Comparison of ENCODE assay signal across 17 cellular contexts in genomic region chr14:104373855-104374717, GRCh38.
DNase-seq lines count a peak whose midpoint lies in the region; ATAC-seq, FAIRE-seq and TF ChIP-seq lines count a peak whose summit lies in the region.
"Had no signal": no experiment of that assay in that cellular context is flagged by ENCODE, and none has a peak within 500 bp of the region (broad histone marks: within the 10 kb centered on the region; RNA-seq: fewer than 3 reads in every experiment).

No MANE protein-coding gene starts in this region.

- H3K18ac ChIP-seq in H9 (ENCODE audit: insufficient read length, low read depth, low read length) = no peak overlapping the region

- no peaks in the 10 kb centered on the region for H3K27me3 ChIP-seq in H9 (ENCODE audit: insufficient read depth, low read length)
- no peaks in the 10 kb centered on the region for H3K27me3 ChIP-seq in neural progenitor cell

- H2BK120ac ChIP-seq in H9 (ENCODE audit: low read depth, low read length, poor library complexity, severe bottlenecking) = no peak overlapping the region

- no peaks in the 10 kb centered on the region for H3K36me3 ChIP-seq in neural progenitor cell

- no peaks in the 10 kb centered on the region for H3K23me2 ChIP-seq in H9 (ENCODE audit: insufficient read length, low read depth, low read length, poor library complexity, severe bottlenecking)

- H3K4me2 ChIP-seq in H9 (ENCODE audit: insufficient read depth, insufficient read length, low read length) (no peak overlapping the region), neural progenitor cell (no peak overlapping the region)
- H3K4me2 ChIP-seq: GM23338 had no signal

- H4K20me1 ChIP-seq in H9 (ENCODE audit: control insufficient read depth, insufficient read depth, insufficient read length) = no peaks in the 10 kb centered on the region
- H4K20me1 ChIP-seq in neural progenitor cell (ENCODE audit: low read depth) = no peaks in the 10 kb centered on the region

- H3K14ac ChIP-seq in H9 (ENCODE audit: insufficient read depth, low read length) = peak overlapping the region; percentile 50; the same call in 1 of the 2 replicates

- H3K36me3 Mint-ChIP-seq in activated CD8-positive, alpha-beta T cell treated with anti-CD3 and anti-CD28 coated beads, Interleukin-2, amount 10 ng/mL, durations not matched to agents 7 days and 5 days (ENCODE audit: low read depth) = no peaks in the 10 kb centered on the region
- H3K36me3 Mint-ChIP-seq in activated CD8-positive, alpha-beta T cell treated with anti-CD3 and anti-CD28 coated beads for 36 hours (ENCODE audit: low read depth) = no peaks in the 10 kb centered on the region
- H3K36me3 Mint-ChIP-seq in H9 (ENCODE audit: insufficient read depth in 1 of 3, low read depth in 3 of 3) (no peaks in the 10 kb centered on the region), neural progenitor cell (no peaks in the 10 kb centered on the region)

- H3K79me2 ChIP-seq in H9 (ENCODE audit: insufficient read depth, low read length) = no peaks in the 10 kb centered on the region
- no peaks in the 10 kb centered on the region for H3K79me2 ChIP-seq in neural progenitor cell (ENCODE audit: low read depth)

- no peak overlapping the region for H4K8ac ChIP-seq in H9 (replicated peaks; ENCODE audit: insufficient read length, low read depth, low read length)

- no CpG with 5 or more reads among the region's 33 CpGs for WGBS in H9 (ENCODE audit: extremely low coverage, insufficient read length, low lambda C conversion rate)

- H3K4me1 ChIP-seq in H9 (ENCODE audit: insufficient read depth, low read length) = no peaks in the 10 kb centered on the region
- no peaks in the 10 kb centered on the region for H3K4me1 ChIP-seq in neural progenitor cell

- CTCF ChIA-PET in activated CD8-positive, alpha-beta T cell treated with anti-CD3 and anti-CD28 coated beads, Interleukin-2, amount 10 ng/mL, durations not matched to agents 7 days and 5 days (lab: Charles Lee) = no interaction called here
- CTCF ChIA-PET in activated CD8-positive, alpha-beta T cell treated with anti-CD3 and anti-CD28 coated beads for 36 hours (lab: Charles Lee) = no interaction called here

- intact Hi-C loops in activated CD8-positive, alpha-beta T cell treated with anti-CD3 and anti-CD28 coated beads for 36 hours (cut with micrococcal nuclease) = no loop called here
- intact Hi-C loops in left cardiac atrium (cut with DNase I) = loop anchor here in 1 of 2 donors (10.0 kb wide), 1 partner anchor 229 kb away; no protein-coding TSS in a partner anchor

- no peak overlapping the region for H3K4me3 ChIP-seq in neural progenitor cell
- H3K4me3 ChIP-seq: GM23338 had no signal

- H3K4me3 Mint-ChIP-seq in activated CD8-positive, alpha-beta T cell treated with anti-CD3 and anti-CD28 coated beads, Interleukin-2, amount 10 ng/mL, durations not matched to agents 7 days and 5 days = no peak overlapping the region
- H3K4me3 Mint-ChIP-seq in activated CD8-positive, alpha-beta T cell treated with anti-CD3 and anti-CD28 coated beads for 36 hours = no peak overlapping the region
- H3K4me3 Mint-ChIP-seq in H9 = no peak overlapping the region
- H3K4me3 Mint-ChIP-seq in neural progenitor cell = peak overlapping the region; percentile 33
- H3K4me3 Mint-ChIP-seq: CD4-positive, alpha-beta T cell; GM23338; HFFc6 had no signal

- H3K4ac ChIP-seq in H9 (ENCODE audit: low read depth, low read length) = no peak overlapping the region

- no peak overlapping the region for H2BK15ac ChIP-seq in H9 (ENCODE audit: low read depth, low read length)

- TF ChIP-seq CTCF in activated CD8-positive, alpha-beta T cell treated with anti-CD3 and anti-CD28 coated beads for 36 hours (IDR thresholded peaks at IDR 0.05) = no peak
- TF ChIP-seq CTCF in H9 (conservative IDR thresholded peaks at IDR 0.05) = no peak
- TF ChIP-seq CTCF in neural progenitor cell (IDR thresholded peaks at IDR 0.05) = no peak

- H2BK12ac ChIP-seq in H9 (ENCODE audit: insufficient read length, low read depth, low read length) = no peak overlapping the region

- no peak overlapping the region for H2BK5ac ChIP-seq in H9 (ENCODE audit: insufficient read length, low read length)

- H3K9me3 ChIP-seq in H9 (ENCODE audit: control insufficient read depth, low read depth, low read length) = no peaks in the 10 kb centered on the region
- H3K9me3 ChIP-seq in neural progenitor cell (ENCODE audit: low read depth) = no peaks in the 10 kb centered on the region

- H3K9ac ChIP-seq in H9 (ENCODE audit: extremely low read depth, insufficient read length, low read length) (no peak overlapping the region), neural progenitor cell (no peak overlapping the region)

- no peak overlapping the region for H3K27ac Mint-ChIP-seq in activated CD8-positive, alpha-beta T cell treated with anti-CD3 and anti-CD28 coated beads, Interleukin-2, amount 10 ng/mL, durations not matched to agents 7 days and 5 days
- H3K27ac Mint-ChIP-seq in activated CD8-positive, alpha-beta T cell treated with anti-CD3 and anti-CD28 coated beads for 36 hours = no peak overlapping the region
- peak overlapping the region in 1 of 3 experiments; percentile 61; a peak in 2 of 7 replicates for H3K27ac Mint-ChIP-seq in H9
- H3K27ac Mint-ChIP-seq in neural progenitor cell = peak overlapping the region; percentile 42
- H3K27ac Mint-ChIP-seq: CD4-positive, alpha-beta T cell; GM23338; HFFc6 had no signal

- no peaks in the 10 kb centered on the region for H3K9me3 Mint-ChIP-seq in activated CD8-positive, alpha-beta T cell treated with anti-CD3 and anti-CD28 coated beads, Interleukin-2, amount 10 ng/mL, durations not matched to agents 7 days and 5 days (ENCODE audit: insufficient read depth)
- H3K9me3 Mint-ChIP-seq in activated CD8-positive, alpha-beta T cell treated with anti-CD3 and anti-CD28 coated beads for 36 hours = peaks cover 2% of the 10 kb centered on the region
- no peaks in the 10 kb centered on the region for H3K9me3 Mint-ChIP-seq in H9
- H3K9me3 Mint-ChIP-seq in neural progenitor cell = peaks cover 3% of the 10 kb centered on the region
- H3K9me3 Mint-ChIP-seq: CD4-positive, alpha-beta T cell; GM23338 had no signal

- H4K5ac ChIP-seq in H9 (ENCODE audit: insufficient read length, low read depth, low read length) = no peak overlapping the region

- H3T11ph ChIP-seq in H9 (ENCODE audit: low read length) = no peak overlapping the region

- no peaks in the 10 kb centered on the region for H3K4me1 Mint-ChIP-seq in activated CD8-positive, alpha-beta T cell treated with anti-CD3 and anti-CD28 coated beads, Interleukin-2, amount 10 ng/mL, durations not matched to agents 7 days and 5 days (ENCODE audit: low read depth)
- peaks cover 2% of the 10 kb centered on the region for H3K4me1 Mint-ChIP-seq in activated CD8-positive, alpha-beta T cell treated with anti-CD3 and anti-CD28 coated beads for 36 hours (ENCODE audit: low read depth)
- H3K4me1 Mint-ChIP-seq in H9 = peaks cover 6 to 14% of the 10 kb centered on the region in 2 experiments; a peak in 3 of 4 replicates
- peaks cover 21% of the 10 kb centered on the region for H3K4me1 Mint-ChIP-seq in neural progenitor cell

- H2AK5ac ChIP-seq in H9 (ENCODE audit: insufficient read length, low read length) = no peak overlapping the region

- no peak for DNase-seq in activated CD8-positive, alpha-beta T cell treated with anti-CD3 and anti-CD28 coated beads, Interleukin-2, amount 10 ng/mL, durations not matched to agents 7 days and 5 days
- DNase-seq in activated CD8-positive, alpha-beta T cell treated with anti-CD3 and anti-CD28 coated beads for 36 hours = no peak
- DNase-seq in H9 (no peak), left cardiac atrium (peak; percentile 16), neural progenitor cell (ENCODE audit: low spot score) (no peak), dedifferentiated amniotic fluid mesenchymal stem cell (ENCODE audit: extremely low spot score) (no peak), GM12891 (ENCODE audit: insufficient read length, low spot score) (no peak)
- DNase-seq: 8988T; C1 segment of cervical spinal cord; Calu3; CD4-positive, alpha-beta T cell; DMS 273 treated with DMSO at 0.1 percent for 48 hours; H7; HFFc6 had no signal

- H3K27ac ChIP-seq in H9 (ENCODE audit: insufficient read length, low read depth, low read length) (no peak overlapping the region), neural progenitor cell (no peak overlapping the region)

- H3F3A ChIP-seq in neural progenitor cell (ENCODE audit: low read depth) = peaks cover 5% of the 10 kb centered on the region

- ATAC-seq in activated CD8-positive, alpha-beta T cell treated with anti-CD3 and anti-CD28 coated beads, Interleukin-2, amount 10 ng/mL, durations not matched to agents 7 days and 5 days = peak; percentile 28
- ATAC-seq in activated CD8-positive, alpha-beta T cell treated with anti-CD3 and anti-CD28 coated beads for 36 hours = no peak
- ATAC-seq in left cardiac atrium (no peak), HG02885 (IDR thresholded peaks at IDR 0.05; ENCODE audit: poor library complexity, unreplicated experiment) (no peak)
- ATAC-seq: GM23338 had no signal

- H2AFZ ChIP-seq in H9 (ENCODE audit: low read length) (no peak overlapping the region), neural progenitor cell (replicated peaks) (no peak overlapping the region)
- H2AFZ ChIP-seq: GM23338 had no signal

- H3K27me3 Mint-ChIP-seq in activated CD8-positive, alpha-beta T cell treated with anti-CD3 and anti-CD28 coated beads, Interleukin-2, amount 10 ng/mL, durations not matched to agents 7 days and 5 days (ENCODE audit: low read depth) = peaks cover 4% of the 10 kb centered on the region
- H3K27me3 Mint-ChIP-seq in activated CD8-positive, alpha-beta T cell treated with anti-CD3 and anti-CD28 coated beads for 36 hours = no peaks in the 10 kb centered on the region
- peaks cover 13% of the 10 kb centered on the region for H3K27me3 Mint-ChIP-seq in H9 (ENCODE audit: low read depth)
- H3K27me3 Mint-ChIP-seq in neural progenitor cell (ENCODE audit: insufficient read depth, low read depth) = peaks cover 8% of the 10 kb centered on the region
- H3K27me3 Mint-ChIP-seq: CD4-positive, alpha-beta T cell had no signal

- no peak overlapping the region for H3K56ac ChIP-seq in H9 (ENCODE audit: insufficient read length, low read depth, low read length)

- no peak overlapping the region for H4K91ac ChIP-seq in H9 (ENCODE audit: insufficient read length, low read depth, low read length)

- POLR2A ChIA-PET in activated CD8-positive, alpha-beta T cell treated with anti-CD3 and anti-CD28 coated beads, Interleukin-2, amount 10 ng/mL, durations not matched to agents 7 days and 5 days (lab: Charles Lee) = no interaction called here
- POLR2A ChIA-PET in activated CD8-positive, alpha-beta T cell treated with anti-CD3 and anti-CD28 coated beads for 36 hours (lab: Charles Lee) = interaction anchor here (0.6 kb wide), 1 partner anchor 20 kb away, joined by 3 read pairs; no protein-coding TSS in a partner anchor

- FAIRE-seq in GM12891 (lab: Jason Lieb, UNC) = no peak
- FAIRE-seq: GM18507 had no signal

- no peaks in the 10 kb centered on the region for H3K79me1 ChIP-seq in H9 (ENCODE audit: insufficient read depth, low read depth, low read length, poor library complexity, severe bottlenecking)

- H2BK20ac ChIP-seq in H9 (ENCODE audit: low read depth, low read length, poor library complexity, severe bottlenecking) = no peak overlapping the region

- no peak overlapping the region for H3K23ac ChIP-seq in H9 (ENCODE audit: insufficient read length, low read depth, low read length)

- TF ChIP-seq POLR2A in GM12891 (IDR thresholded peaks at IDR 0.05; ENCODE audit: low read depth, low read length) = no peak

TF ChIP-seq in GM12891, 5 proteins besides CTCF, POLR2A, EP300 and RAD21 (continues in another document):
- no peak for TF ChIP-seq POLR2AphosphoS5 (IDR thresholded peaks at IDR 0.05; ENCODE audit: low read depth, low read length)
